11 cellular contexts compared by ENCODE assay signal in the genomic region with DNA sequence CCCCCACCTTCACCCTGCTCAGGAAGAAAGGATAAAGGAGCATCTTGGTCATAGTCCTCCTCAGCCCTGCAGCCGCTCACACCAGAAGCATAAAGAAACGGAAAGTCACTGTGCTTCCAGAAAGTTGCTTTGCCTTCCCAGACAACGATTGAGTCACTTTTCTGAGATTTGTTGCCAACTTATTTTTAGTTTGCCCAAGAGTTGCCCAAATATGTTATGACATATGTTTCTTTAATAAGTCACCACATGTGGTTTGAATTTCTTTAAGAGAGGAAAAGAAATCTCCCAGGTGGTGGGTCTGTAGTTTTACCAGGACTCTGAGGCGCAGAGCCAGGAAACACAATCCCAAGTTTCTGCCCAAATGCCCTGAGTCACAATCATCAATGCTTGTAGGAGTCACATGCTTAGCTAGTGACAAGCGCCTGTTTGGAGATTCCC.
DNase-seq lines count a peak whose midpoint lies in the region; ATAC-seq and TF ChIP-seq lines count a peak whose summit lies in the region.
"Had no signal": no experiment of that assay in that cellular context is flagged by ENCODE, and none has a peak within 500 bp of the region (broad histone marks: within the 10 kb centered on the region; RNA-seq: fewer than 3 reads in every experiment).

No MANE protein-coding gene starts in this region.

- H3K27ac ChIP-seq in RWPE1: peak overlapping the region; percentile 60
- peak overlapping the region; percentile 13 for H3K27ac ChIP-seq in fibroblast of lung (ENCODE audit: insufficient read depth, low read length)

- ATAC-seq in HG02678 (IDR thresholded peaks at IDR 0.05; ENCODE audit: unreplicated experiment) (no peak), mucosa of descending colon (no peak), GM18858 (IDR thresholded peaks at IDR 0.05; ENCODE audit: unreplicated experiment) (no peak)

- CTCF ChIA-PET in Caco-2 (lab: Charles Lee): interaction anchor here (0.8 to 1.6 kb wide), 4 partner anchors 10 to 229 kb away, joined by 3 to 8 read pairs (median 4); no protein-coding TSS in a partner anchor
- CTCF ChIA-PET in RWPE1 (lab: Yijun Ruan, JAX): interaction anchor here (0.6 kb wide), 1 partner anchor 1603 kb away, joined by 3 read pairs; no protein-coding TSS in a partner anchor

- H3K27me3 ChIP-seq in Caco-2 (replicated peaks; ENCODE audit: control insufficient read depth, insufficient read depth, low read length) (no peaks in the 10 kb centered on the region), fibroblast of lung (ENCODE audit: control insufficient read depth, insufficient read depth, low read length) (no peaks in the 10 kb centered on the region)

- H3K4me3 ChIP-seq in Caco-2 (ENCODE audit: low read depth, low read length): no peak overlapping the region
- peak overlapping the region in 2 of 4 experiments; percentile 7 to 17 for H3K4me3 ChIP-seq in fibroblast of lung (replicated peaks in 1 of 4; ENCODE audit: control extremely low read depth in 1 of 4, insufficient read depth in 1 of 4, low read depth in 3 of 4, low read length in 4 of 4)
- H3K4me3 ChIP-seq in retinal pigment epithelial cell (ENCODE audit: low read length): no peak overlapping the region
- no peak overlapping the region for H3K4me3 ChIP-seq in mucosa of descending colon

- peak overlapping the region; percentile 20 for H3K4me3 Mint-ChIP-seq in Caco-2 (ENCODE audit: unreplicated experiment)

- DNase-seq in Caco-2 (no peak), RWPE1 (ENCODE audit: low spot score) (no peak), fibroblast of lung (ENCODE audit: low read depth in 2 of 2) (peak; percentile 88 to 92), retinal pigment epithelial cell (ENCODE audit: low read depth) (peak; percentile 39), mucosa of descending colon (no peak), NCI-H1092 treated with DMSO at 0.1 percent for 48 hours (lab: John Stamatoyannopoulos, UW) (no peak)
- DNase-seq: activated CD4-positive, alpha-beta T cell treated with anti-CD3 and anti-CD28 coated beads for 1 hour; Calu3; NCI-H1694 had no signal

- H4K20me1 ChIP-seq in fibroblast of lung (ENCODE audit: control insufficient read depth, extremely low read depth, insufficient read depth, low read length): no peaks in the 10 kb centered on the region

- H3K9me3 ChIP-seq in Caco-2: peaks cover 13% of the 10 kb centered on the region
- H3K9me3 ChIP-seq in fibroblast of lung (ENCODE audit: control insufficient read depth, insufficient read depth, low read depth, low read length): no peaks in the 10 kb centered on the region
- peaks cover 4% of the 10 kb centered on the region for H3K9me3 ChIP-seq in mucosa of descending colon

- H3K27ac Mint-ChIP-seq in Caco-2 (ENCODE audit: unreplicated experiment): peak overlapping the region; percentile 5

- H3K4me1 ChIP-seq in Caco-2: peaks cover 24% of the 10 kb centered on the region
- peaks cover 10% of the 10 kb centered on the region for H3K4me1 ChIP-seq in fibroblast of lung (ENCODE audit: control insufficient read depth, extremely low read depth, insufficient read depth, low read length)
- no peaks in the 10 kb centered on the region for H3K4me1 ChIP-seq in mucosa of descending colon (ENCODE audit: low read depth)

- H3K36me3 ChIP-seq in Caco-2 (ENCODE audit: control insufficient read depth, insufficient read depth, low read length) (no peaks in the 10 kb centered on the region), fibroblast of lung (ENCODE audit: control insufficient read depth, insufficient read depth, low read length) (no peaks in the 10 kb centered on the region), mucosa of descending colon (ENCODE audit: low read depth) (no peaks in the 10 kb centered on the region)

- POLR2A ChIA-PET in Caco-2 (lab: Charles Lee) (no interaction called here), RWPE1 (lab: Yijun Ruan, JAX; ENCODE audit: low non-redundant PET) (no interaction called here)

- H3K4me2 ChIP-seq in fibroblast of lung (ENCODE audit: extremely low read depth, insufficient read depth, low read length): peak overlapping the region; percentile 66

- H2AFZ ChIP-seq in fibroblast of lung (ENCODE audit: low read length): no peak overlapping the region

- BruUV-seq in Caco-2 (replicated peaks; lab: Mats Ljungman, UMichigan): no TSS peak

- peaks cover 9% of the 10 kb centered on the region for H3K36me3 Mint-ChIP-seq in Caco-2 (ENCODE audit: insufficient read depth, unreplicated experiment)

- TF ChIP-seq CTCF in Caco-2 (IDR thresholded peaks at IDR 0.05; ENCODE audit: insufficient read depth in 1 of 2, low read depth in 1 of 2, low read length in 1 of 2, severe bottlenecking in 1 of 2, unreplicated experiment in 1 of 2): no peak
- TF ChIP-seq CTCF in RWPE1 (conservative IDR thresholded peaks at IDR 0.05; ENCODE audit: low read depth): no peak
- TF ChIP-seq CTCF in fibroblast of lung (conservative IDR thresholded peaks at IDR 0.05 in 1 of 2, IDR thresholded peaks at IDR 0.05 in 1 of 2; ENCODE audit: low read depth in 1 of 2, low read length in 2 of 2): no peak
- TF ChIP-seq CTCF in retinal pigment epithelial cell (conservative IDR thresholded peaks at IDR 0.05; ENCODE audit: low read depth, low read length): no peak
- no peak for TF ChIP-seq CTCF in mucosa of descending colon (IDR thresholded peaks at IDR 0.05)

- intact Hi-C loops in Caco-2 (cut with micrococcal nuclease; ENCODE audit: unreplicated experiment): loop anchor here (1.0 to 5.0 kb wide), 2 partner anchors 17 to 113 kb away; no protein-coding TSS in a partner anchor
- intact Hi-C loops in mucosa of descending colon (cut with DNase I, micrococcal nuclease): loop anchor here (5.0 kb wide), 1 partner anchor 233 kb away; no protein-coding TSS in a partner anchor

- H3K27me3 Mint-ChIP-seq in Caco-2 (ENCODE audit: insufficient read depth, unreplicated experiment): no peaks in the 10 kb centered on the region

- peaks cover 11% of the 10 kb centered on the region for H3K9me3 Mint-ChIP-seq in Caco-2 (ENCODE audit: unreplicated experiment)

- no peak overlapping the region for H3K9ac ChIP-seq in fibroblast of lung (ENCODE audit: insufficient read depth, low read length)

- peaks cover 37% of the 10 kb centered on the region for H3K4me1 Mint-ChIP-seq in Caco-2 (ENCODE audit: low read depth, unreplicated experiment)

- H3K79me2 ChIP-seq in fibroblast of lung (ENCODE audit: control insufficient read depth, insufficient read depth, low read length): no peaks in the 10 kb centered on the region

Comparison
In these comparisons a context has a peak if more than half of its experiments do, and no peak if none do; other contexts are left out.
1. DNase-seq: peak in fibroblast of lung (2 of 2) and retinal pigment epithelial cell (single experiment); none in Caco-2 (0 of 2), RWPE1 (single experiment), mucosa of descending colon (0 of 3) and NCI-H1092 treated with DMSO at 0.1 percent for 48 hours (single experiment).